In genomic region chr1:111603979-111604378, GRCh38 we compare ENCODE assay signal across 8 cellular contexts. TPM values are rescaled to one million over a fixed set of nuclear protein-coding genes. Genes with fewer than 3 reads are reported as not detected.
DNase-seq lines count a peak whose midpoint lies in the region; ATAC-seq and TF ChIP-seq lines count a peak whose summit lies in the region.

No MANE protein-coding gene starts in this region.

- H3K27ac ChIP-seq in gastrocnemius medialis = no peak overlapping the region

- POLR2A ChIA-PET in HEK293T (lab: Yijun Ruan, JAX) = no interaction called here

- TF ChIP-seq CTCF in gastrocnemius medialis (IDR thresholded peaks at IDR 0.05 in 4 of 5, conservative IDR thresholded peaks at IDR 0.05 in 1 of 5) = no peak

- no peaks in the 10 kb centered on the region for H3K36me3 ChIP-seq in gastrocnemius medialis

- H3K4me3 ChIP-seq in gastrocnemius medialis = no peak overlapping the region

- peaks cover 0 to 6% of the 10 kb centered on the region in 2 donors for H3K4me1 ChIP-seq in gastrocnemius medialis

- in situ Hi-C loops in gastrocnemius medialis (cut with MboI; ENCODE audit: low sequenced_read_pairs in 4 of 4) = no loop called here

- peak; percentile 42 for ATAC-seq in GM21825 (IDR thresholded peaks at IDR 0.05; ENCODE audit: unreplicated experiment)
- ATAC-seq in esophagus mucosa = peak; percentile 61
- no peak for ATAC-seq in gastrocnemius medialis

- DNase-seq in activated CD4-positive, CD25-positive, alpha-beta regulatory T cell treated with anti-CD3 and anti-CD28 coated beads, Interleukin-2, amount 50 U/mL, for 16 hours (ENCODE audit: low read depth, low spot score) = peak; percentile 58
- DNase-seq in stimulated activated CD8-positive, alpha-beta memory T cell treated with anti-CD3 and anti-CD28 coated beads, Interleukin-7, amount 100 ng/mL, for 48 hours (ENCODE audit: extremely low read depth in 1 of 2, low read depth in 1 of 2) = peak; percentile 51 to 83
- DNase-seq in HEK293T (ENCODE audit: extremely low spot score) = no peak
- no peak for DNase-seq in NCI-H187 treated with DMSO at 0.1 percent for 48 hours (lab: John Stamatoyannopoulos, UW)
- no peak for DNase-seq in superior temporal gyrus (ENCODE audit: extremely low spot score)
- DNase-seq in gastrocnemius medialis = no peak

- CTCF ChIA-PET in HEK293T (lab: Yijun Ruan, JAX) = no interaction called here

- H3K9me3 ChIP-seq in gastrocnemius medialis = no peaks in the 10 kb centered on the region

- no peaks in the 10 kb centered on the region for H3K27me3 ChIP-seq in gastrocnemius medialis

- no peak for TF ChIP-seq POLR2A in gastrocnemius medialis (IDR thresholded peaks at IDR 0.05)

- intact Hi-C loops in gastrocnemius medialis (cut with DNase I; ENCODE audit: low total_unique reads) = no loop called here

TF ChIP-seq in HEK293T, 16 proteins besides CTCF, POLR2A, EP300 and RAD21:
- no peak for TF ChIP-seq CTBP1 (IDR thresholded peaks at IDR 0.05; ENCODE audit: borderline replicate concordance)
- no peak for TF ChIP-seq ZNF384 (IDR thresholded peaks at IDR 0.05)
- no peak for TF ChIP-seq SP1 (IDR thresholded peaks at IDR 0.05)
- TF ChIP-seq ELF4 (IDR thresholded peaks at IDR 0.05) = no peak
- TF ChIP-seq FOXK2 (IDR thresholded peaks at IDR 0.05) = no peak
- TF ChIP-seq LEF1 (IDR thresholded peaks at IDR 0.05; ENCODE audit: borderline replicate concordance) = no peak
- no peak for TF ChIP-seq FOXM1 (IDR thresholded peaks at IDR 0.05; ENCODE audit: borderline replicate concordance)
- TF ChIP-seq L3MBTL2 (conservative IDR thresholded peaks at IDR 0.05) = no peak
- no peak for TF ChIP-seq FOXA1 (IDR thresholded peaks at IDR 0.05)
- no peak for TF ChIP-seq TARDBP (IDR thresholded peaks at IDR 0.05)
- no peak for TF ChIP-seq NFRKB (IDR thresholded peaks at IDR 0.05)
- TF ChIP-seq HDGF (IDR thresholded peaks at IDR 0.05; ENCODE audit: borderline replicate concordance) = no peak
- no peak for TF ChIP-seq PKNOX1 (IDR thresholded peaks at IDR 0.05)
- no peak for TF ChIP-seq SUZ12 (IDR thresholded peaks at IDR 0.05)
- TF ChIP-seq ARNT (IDR thresholded peaks at IDR 0.05) = no peak
- no peak for TF ChIP-seq BHLHE40 (IDR thresholded peaks at IDR 0.05; ENCODE audit: borderline replicate concordance)

RNA-seq across cellular contexts. Expression of gene RAP1A, which starts 15.6 kb away (rescaled TPM):
- total RNA-seq in esophagus mucosa = 36.0 TPM
- total RNA-seq in gastrocnemius medialis = 10 to 100 TPM; 49.4 to 72.1 (median 57.9) TPM

Comparison
In these comparisons a context has a peak if more than half of its experiments do, and no peak if none do; other contexts are left out.
1. ATAC-seq: peak in GM21825 (single experiment) and esophagus mucosa (single experiment); none in gastrocnemius medialis (0 of 2).
2. DNase-seq: peak in activated CD4-positive, CD25-positive, alpha-beta regulatory T cell treated with anti-CD3 and anti-CD28 coated beads, Interleukin-2, amount 50 U/mL, for 16 hours (single experiment) and stimulated activated CD8-positive, alpha-beta memory T cell treated with anti-CD3 and anti-CD28 coated beads, Interleukin-7, amount 100 ng/mL, for 48 hours (2 of 2); none in HEK293T (single experiment), NCI-H187 treated with DMSO at 0.1 percent for 48 hours (single experiment), superior temporal gyrus (single experiment) and gastrocnemius medialis (0 of 2).